ENCODE assay signal across 28 cellular contexts in genomic region chr15:78993257-78993930, GRCh38. TPM values are rescaled to one million over a fixed set of nuclear protein-coding genes. Genes with fewer than 3 reads are reported as not detected.
DNase-seq lines count a peak whose midpoint lies in the region; ATAC-seq, FAIRE-seq and TF ChIP-seq lines count a peak whose summit lies in the region.
"Had no signal": no experiment of that assay in that cellular context is flagged by ENCODE, and none has a peak within 500 bp of the region (broad histone marks: within the 10 kb centered on the region; RNA-seq: fewer than 3 reads in every experiment).

No MANE protein-coding gene starts in this region.

- intact Hi-C loops in HepG2 (cut with micrococcal nuclease; ENCODE audit: unreplicated experiment) (loop anchor here (10.0 kb wide), 1 partner anchor 49 kb away; the partner anchor contains the start of gene CTSH), right lobe of liver (cut with DNase I) (no loop called here)

- peak overlapping the region; percentile 59 for H4K8ac ChIP-seq in mesenchymal stem cell (ENCODE audit: low read length)

- CTCF ChIA-PET in HepG2 (lab: Yijun Ruan, JAX; ENCODE audit: low intra/inter-chr PET ratio, low total read pairs): no interaction called here

- H3K14ac ChIP-seq in mesenchymal stem cell (ENCODE audit: low read length in 2 of 2): peak overlapping the region in 1 of 2 experiments; percentile 28

- ATAC-seq in HepG2: peak; percentile 55
- no peak for ATAC-seq in right lobe of liver
- peak; percentile 3 to 11 for ATAC-seq in upper lobe of left lung (ENCODE audit: low FRiP score in 2 of 2)
- no peak for ATAC-seq in GM19397 (IDR thresholded peaks at IDR 0.05; ENCODE audit: unreplicated experiment)
- ATAC-seq: activated naive CD4-positive, alpha-beta T cell treated with anti-CD3 and anti-CD28 coated beads, Interleukin-2, amount 50 U/mL, for 72 hours; naive thymus-derived CD4-positive, alpha-beta T cell had no signal

- peak overlapping the region; percentile 71 for H3K4me2 ChIP-seq in HepG2 (ENCODE audit: low read depth, low read length)
- H3K4me2 ChIP-seq in mesenchymal stem cell (ENCODE audit: low read length, poor library complexity, severe bottlenecking): no peak overlapping the region

- in situ Hi-C loops in HepG2 (cut with HindIII; ENCODE audit: extremely low pct_ligation_motif_present, low pct_unique_long_range_greater_than_20kb): no loop called here

- H3K36me3 ChIP-seq in HepG2 (replicated peaks in 1 of 2; ENCODE audit: control insufficient read depth in 1 of 2, insufficient read depth in 2 of 2, low read length in 2 of 2): no peaks in the 10 kb centered on the region
- no peaks in the 10 kb centered on the region for H3K36me3 ChIP-seq in right lobe of liver
- no peaks in the 10 kb centered on the region for H3K36me3 ChIP-seq in mesenchymal stem cell (ENCODE audit: control insufficient read depth in 1 of 2, insufficient read depth in 2 of 2, low read depth in 1 of 2, low read length in 2 of 2)
- no peaks in the 10 kb centered on the region for H3K36me3 ChIP-seq in upper lobe of left lung
- H3K36me3 ChIP-seq in H7 (replicated peaks; ENCODE audit: control insufficient read depth, insufficient read depth, low read length): no peaks in the 10 kb centered on the region
- H3K36me3 ChIP-seq: ascending aorta had no signal

- H3K23ac ChIP-seq in mesenchymal stem cell (ENCODE audit: low read length in 2 of 2): no peak overlapping the region

- no peaks in the 10 kb centered on the region for H3K79me2 ChIP-seq in HepG2 (ENCODE audit: insufficient read depth, low read length)

- TF ChIP-seq EP300 in HepG2 (IDR thresholded peaks at IDR 0.05; ENCODE audit: low read depth in 2 of 2, low read length in 2 of 2): no peak
- TF ChIP-seq EP300 in HepG2 (CRISPR knock-in tag; IDR thresholded peaks at IDR 0.05; ENCODE audit: borderline replicate concordance): no peak
- no peak for TF ChIP-seq EP300 in upper lobe of left lung (IDR thresholded peaks at IDR 0.05)

- H3K4me3 ChIP-seq in HepG2 (replicated peaks in 1 of 3; ENCODE audit: insufficient read depth in 1 of 3, low read depth in 2 of 3, low read length in 3 of 3) (peak overlapping the region in 1 of 3 experiments; percentile 52; a peak in 2 of 6 replicates), right lobe of liver (no peak overlapping the region), mesenchymal stem cell (ENCODE audit: insufficient read depth in 1 of 2, low read depth in 1 of 2, low read length in 2 of 2) (no peak overlapping the region), upper lobe of left lung (no peak overlapping the region), H7 (ENCODE audit: insufficient read depth, low read depth, low read length) (no peak overlapping the region)
- H3K4me3 ChIP-seq: ascending aorta, testis had no signal

- no peak for FAIRE-seq in HepG2 (lab: Jason Lieb, UNC)
- FAIRE-seq: A204.1, colon, H54, RCC 7860 had no signal

- no peak; a peak in 1 of 4 replicates for TF ChIP-seq POLR2A in HepG2 (IDR thresholded peaks at IDR 0.05; ENCODE audit: insufficient read depth in 1 of 2, low read depth in 2 of 2, low read length in 2 of 2)
- no peak for TF ChIP-seq POLR2A in right lobe of liver (IDR thresholded peaks at IDR 0.05)
- TF ChIP-seq POLR2A in upper lobe of left lung (IDR thresholded peaks at IDR 0.05): no peak

- H3K27ac ChIP-seq in HepG2 (ENCODE audit: extremely low read length, insufficient read depth, low read length): peak overlapping the region; percentile 100
- H3K27ac ChIP-seq in right lobe of liver: no peak overlapping the region
- peak overlapping the region; percentile 39 for H3K27ac ChIP-seq in cingulate gyrus (ENCODE audit: low read depth, low read length)
- H3K27ac ChIP-seq in mesenchymal stem cell (ENCODE audit: low read length, poor library complexity, severe bottlenecking): no peak overlapping the region
- H3K27ac ChIP-seq in upper lobe of left lung: peak overlapping the region; percentile 57 to 89 (median 70)
- H3K27ac ChIP-seq: ascending aorta, epithelial cell of prostate, testis had no signal

- WGBS in HepG2 (ENCODE audit: low lambda C conversion rate): 21% methylated on average over 4 of the region's 4 CpGs
- WGBS in right lobe of liver (ENCODE audit: insufficient coverage, low coverage, low lambda C conversion rate, missing lambda C conversion rate): no CpG with 5 or more reads among the region's 4 CpGs
- 96% methylated on average over 3 of the region's 4 CpGs for WGBS in mesenchymal stem cell
- 61 to 71% methylated on average over 2 to 4 of the region's 4 CpGs for WGBS in upper lobe of left lung, 2 donors

- no peaks in the 10 kb centered on the region for H3K27me3 ChIP-seq in HepG2 (ENCODE audit: control insufficient read depth in 1 of 2, insufficient read depth in 2 of 2, low read length in 2 of 2)
- H3K27me3 ChIP-seq in right lobe of liver: no peaks in the 10 kb centered on the region
- H3K27me3 ChIP-seq in mesenchymal stem cell (ENCODE audit: control insufficient read depth in 1 of 2, insufficient read depth in 1 of 2, low read length in 2 of 2): peaks cover 0 to 3% of the 10 kb centered on the region in 2 experiments
- no peaks in the 10 kb centered on the region for H3K27me3 ChIP-seq in upper lobe of left lung
- no peaks in the 10 kb centered on the region for H3K27me3 ChIP-seq in H7 (ENCODE audit: control insufficient read depth, insufficient read depth, low read length)
- H3K27me3 ChIP-seq: ascending aorta, testis had no signal

- BruUV-seq in HepG2 (replicated peaks; lab: Mats Ljungman, UMichigan): TSS peak; percentile 98

- TF ChIP-seq CTCF in HepG2 (CRISPR knock-in tag; IDR thresholded peaks at IDR 0.05) (no peak), right lobe of liver (IDR thresholded peaks at IDR 0.05) (no peak), upper lobe of left lung (IDR thresholded peaks at IDR 0.05) (no peak)

- H2BK120ac ChIP-seq in mesenchymal stem cell (ENCODE audit: low read depth, low read length): peak overlapping the region; percentile 51

- H4K20me1 ChIP-seq in HepG2 (ENCODE audit: insufficient read depth, low read length): no peaks in the 10 kb centered on the region

- DNase-seq in HepG2 (ENCODE audit: low spot score): no peak
- DNase-seq in right lobe of liver: no peak
- DNase-seq in mesenchymal stem cell: no peak
- DNase-seq in upper lobe of left lung: peak in 1 of 2 donors; percentile 73
- no peak for DNase-seq in stimulated activated CD4-positive, alpha-beta T cell treated with anti-CD3 and anti-CD28 coated beads, Interleukin-1b, Interleukin-23, amount 100 ng/mL, for 48 hours
- DNase-seq in H7: no peak
- DNase-seq: activated effector memory CD4-positive, alpha-beta T cell treated with Interleukin-2 at 50 U/mL for 16 hours; CD4-positive, alpha-beta T cell; DMS79 treated with DMSO at 0.1 percent for 48 hours; effector CD8-positive, alpha-beta T cell; GDM1; naive thymus-derived CD4-positive, alpha-beta T cell; NCI-H1436; NCI-H2081 treated with DMSO at 0.1 percent for 48 hours; NCI-H2227 treated with DMSO at 0.1 percent for 48 hours; NCI-H526 treated with DMSO at 0.1 percent for 48 hours; stimulated activated naive CD4-positive, alpha-beta T cell treated with Interleukin-2 at 50 U/mL for 16 hours; SW 1271 had no signal

- peak overlapping the region; percentile 90 for H4K91ac ChIP-seq in mesenchymal stem cell (ENCODE audit: low read length)

- H3K4me1 ChIP-seq in HepG2 (ENCODE audit: insufficient read depth, low read length) (peaks cover 100% of the 10 kb centered on the region), right lobe of liver (no peaks in the 10 kb centered on the region), mesenchymal stem cell (ENCODE audit: control insufficient read depth, insufficient read depth, low read depth, low read length) (peaks cover 54% of the 10 kb centered on the region), upper lobe of left lung (peaks cover 4 to 82% (median 39%) of the 10 kb centered on the region in 4 donors)

- H3K9ac ChIP-seq in HepG2 (ENCODE audit: insufficient read depth, low read depth, low read length): peak overlapping the region; percentile 95
- H3K9ac ChIP-seq in mesenchymal stem cell (ENCODE audit: low read length): no peak overlapping the region

- H2BK15ac ChIP-seq in mesenchymal stem cell (ENCODE audit: low read depth, poor library complexity, severe bottlenecking): peak overlapping the region; percentile 95

- no peaks in the 10 kb centered on the region for H3K79me1 ChIP-seq in mesenchymal stem cell (replicated peaks; ENCODE audit: low read length, poor library complexity, severe bottlenecking)

- peak overlapping the region; percentile 75 to 89 for H3K4ac ChIP-seq in mesenchymal stem cell (ENCODE audit: low read depth in 1 of 2, low read length in 2 of 2)

- H2AFZ ChIP-seq in HepG2 (ENCODE audit: low read length): no peak overlapping the region
- no peak overlapping the region for H2AFZ ChIP-seq in mesenchymal stem cell (ENCODE audit: low read depth, low read length)

- H3K9me3 ChIP-seq in HepG2 (ENCODE audit: low read length) (no peaks in the 10 kb centered on the region), right lobe of liver (no peaks in the 10 kb centered on the region), mesenchymal stem cell (ENCODE audit: control insufficient read depth, low read length) (no peaks in the 10 kb centered on the region), upper lobe of left lung (no peaks in the 10 kb centered on the region)
- H3K9me3 ChIP-seq: ascending aorta, testis had no signal

- POLR2A ChIA-PET in HepG2 (lab: Yijun Ruan, JAX): interaction anchor here (0.8 to 2.7 kb wide), 16 partner anchors 7 to 120 kb away, joined by 3 to 26 read pairs (median 10); partner anchors contain the start of genes CTSH and MORF4L1

- peak overlapping the region; percentile 14 for H2AK5ac ChIP-seq in mesenchymal stem cell (ENCODE audit: low read length, severe bottlenecking)

- peak overlapping the region; percentile 65 to 74 for H3K18ac ChIP-seq in mesenchymal stem cell (ENCODE audit: low read depth in 1 of 2, low read length in 2 of 2)

- no peak overlapping the region for H2BK5ac ChIP-seq in mesenchymal stem cell (ENCODE audit: low read depth, low read length, poor library complexity, severe bottlenecking)

- no peak for TF ChIP-seq RAD21 in HepG2 (CRISPR knock-in tag; IDR thresholded peaks at IDR 0.05)

- H2BK12ac ChIP-seq in mesenchymal stem cell (ENCODE audit: low read length in 2 of 2): peak overlapping the region; percentile 86

RNA-seq across cellular contexts. Expression of gene CTSH, which starts 48.5 kb away (rescaled TPM):
- total RNA-seq in HepG2 (2016; rRNA removed; fragmentation: Illumina TruSeq; extraction: Trizol): 145 and 265 TPM in 2 replicates
- total RNA-seq in HepG2 (2016; cell fraction: cytosol; rRNA removed; fragmentation: Illumina TruSeq; extraction: Trizol; ENCODE audit: low read depth): 38.3 and 41.8 TPM in 2 replicates
- 147 and 263 TPM in 2 replicates for total RNA-seq in HepG2 (2016; cell fraction: insoluble cytoplasmic fraction; rRNA removed; fragmentation: Illumina TruSeq; extraction: Trizol)
- total RNA-seq in HepG2 (2016; cell fraction: membrane; rRNA removed; fragmentation: Illumina TruSeq; extraction: Trizol): 76.7 and 76.8 TPM in 2 replicates
- total RNA-seq in HepG2 (2016; cell fraction: nucleus; rRNA removed; fragmentation: Illumina TruSeq; extraction: Trizol): 192 and 212 TPM in 2 replicates
- 653 and 707 TPM in 2 replicates for polyA plus RNA-seq in HepG2 (2011; rRNA removed)
- 619 and 690 TPM in 2 replicates for polyA plus RNA-seq in HepG2 (2011; cell fraction: cytosol; rRNA removed)
- polyA plus RNA-seq in HepG2 (2011; cell fraction: nucleus; rRNA removed): 438 and 468 TPM in 2 replicates
- polyA plus RNA-seq in HepG2 (2012): 370 and 429 TPM in 2 replicates
- polyA plus RNA-seq in HepG2 (2016; cell fraction: cytosol; fragmentation: Illumina TruSeq; extraction: Trizol; ENCODE audit: low read depth): 85.5 and 99.3 TPM in 2 replicates
- 143 and 146 TPM in 2 replicates for polyA plus RNA-seq in HepG2 (2016; cell fraction: insoluble cytoplasmic fraction; fragmentation: Illumina TruSeq; extraction: Trizol; ENCODE audit: low read depth)
- 90.8 and 95.9 TPM in 2 replicates for polyA plus RNA-seq in HepG2 (2016; cell fraction: membrane; fragmentation: Illumina TruSeq; extraction: Trizol; ENCODE audit: low read depth)
- polyA plus RNA-seq in HepG2 (2016; cell fraction: nucleus; fragmentation: Illumina TruSeq; extraction: Trizol; ENCODE audit: insufficient read depth, low read depth): 337 and 346 TPM in 2 replicates
- polyA minus RNA-seq in HepG2 (2011; rRNA and poly(A)+ RNA removed; ENCODE audit: low replicate concordance): 0.44 and 261 TPM in 2 replicates
- 172 and 190 TPM in 2 replicates for polyA minus RNA-seq in HepG2 (2011; cell fraction: cytosol; rRNA and poly(A)+ RNA removed)
- 126 and 165 TPM in 2 replicates for polyA minus RNA-seq in HepG2 (2011; cell fraction: nucleus; rRNA and poly(A)+ RNA removed)
- total RNA-seq in right lobe of liver: 100 to 1,000 TPM in 2 of 6 experiments, 10 to 100 TPM in 4; 32.0 to 183 (median 98.1) TPM
- polyA plus RNA-seq in mesenchymal stem cell (2013, experiment 1 of 2): 28.4 TPM
- 29.4 TPM for polyA plus RNA-seq in mesenchymal stem cell (2013, experiment 2 of 2)
- total RNA-seq in upper lobe of left lung: 1,000 to 10,000 TPM in 4 of 6 donors, 100 to 1,000 TPM in 2; 699 to 3,907 (median 1,498) TPM
- 16.9 and 17.1 TPM in 2 replicates for total RNA-seq in H7 (2014; rRNA removed; shearing (Covaris generic))

Comparison
In these comparisons a context has a peak if more than half of its experiments do, and no peak if none do; other contexts are left out.
1. ATAC-seq: peak in HepG2 (single experiment) and upper lobe of left lung (2 of 2); none in right lobe of liver (0 of 4) and GM19397 (single experiment).
2. H3K27ac ChIP-seq: peak in HepG2 (single experiment), cingulate gyrus (single experiment) and upper lobe of left lung (4 of 4); none in right lobe of liver (0 of 3) and mesenchymal stem cell (single experiment).